ENCODE assay signal across 8 cellular contexts in genomic region chr6:11275598-11275997, GRCh38. TPM values are rescaled to one million over a fixed set of nuclear protein-coding genes. Genes with fewer than 3 reads are reported as not detected.
DNase-seq lines count a peak whose midpoint lies in the region; ATAC-seq and TF ChIP-seq lines count a peak whose summit lies in the region.

No MANE protein-coding gene starts in this region.

- no peak overlapping the region for H3K23ac ChIP-seq in mesenchymal stem cell (ENCODE audit: low read length in 2 of 2)

- no peak for TF ChIP-seq CTCF in GM13977 (IDR thresholded peaks at IDR 0.05; ENCODE audit: extremely low read depth, insufficient read depth, missing control alignments)
- no peak for TF ChIP-seq CTCF in epithelial cell of proximal tubule (conservative IDR thresholded peaks at IDR 0.05; ENCODE audit: low read depth, low read length)

- DNase-seq in GM13977 (ENCODE audit: low spot score) (peak; percentile 65), epithelial cell of proximal tubule (ENCODE audit: low read depth) (peak; percentile 93), occipital lobe (lab: John Stamatoyannopoulos, UW) (no peak), mesenchymal stem cell (no peak), KG1 (lab: John Stamatoyannopoulos, UW) (no peak)
- no peak for DNase-seq in effector CD4-positive, alpha-beta T cell

- H3K14ac ChIP-seq in mesenchymal stem cell (ENCODE audit: low read length in 2 of 2): no peak overlapping the region

- H4K8ac ChIP-seq in mesenchymal stem cell (ENCODE audit: low read length): no peak overlapping the region

- in situ Hi-C loops in GM13977 (cut with MboI; ENCODE audit: low pct_unique_long_range_greater_than_20kb, low sequenced_read_pairs, unreplicated experiment): no loop called here

- H3K36me3 ChIP-seq in mesenchymal stem cell (ENCODE audit: control insufficient read depth in 1 of 2, insufficient read depth in 2 of 2, low read depth in 1 of 2, low read length in 2 of 2): no peaks in the 10 kb centered on the region

- H3K4me3 ChIP-seq in epithelial cell of proximal tubule (ENCODE audit: low read depth, low read length) (no peak overlapping the region), mesenchymal stem cell (ENCODE audit: insufficient read depth in 1 of 2, low read depth in 1 of 2, low read length in 2 of 2) (no peak overlapping the region)

- H3K27ac ChIP-seq in mesenchymal stem cell (ENCODE audit: low read length, poor library complexity, severe bottlenecking): no peak overlapping the region

- ATAC-seq in GM21423 (IDR thresholded peaks at IDR 0.05; ENCODE audit: unreplicated experiment): peak; percentile 83
- peak; percentile 65 for ATAC-seq in HG03575 (IDR thresholded peaks at IDR 0.05; ENCODE audit: extremely low read depth, insufficient number of reproducible peaks, low FRiP score, unreplicated experiment)

- H3K79me1 ChIP-seq in mesenchymal stem cell (replicated peaks; ENCODE audit: low read length, poor library complexity, severe bottlenecking): no peaks in the 10 kb centered on the region

- no peaks in the 10 kb centered on the region for H3K27me3 ChIP-seq in mesenchymal stem cell (ENCODE audit: control insufficient read depth in 1 of 2, insufficient read depth in 1 of 2, low read length in 2 of 2)

- H3K4me2 ChIP-seq in mesenchymal stem cell (ENCODE audit: low read length, poor library complexity, severe bottlenecking): no peak overlapping the region

- no peak overlapping the region for H2BK12ac ChIP-seq in mesenchymal stem cell (ENCODE audit: low read length in 2 of 2)

- H3K18ac ChIP-seq in mesenchymal stem cell (ENCODE audit: low read depth in 1 of 2, low read length in 2 of 2): no peak overlapping the region

- no peak overlapping the region for H2AK5ac ChIP-seq in mesenchymal stem cell (ENCODE audit: low read length, severe bottlenecking)

- no peak overlapping the region for H2BK5ac ChIP-seq in mesenchymal stem cell (ENCODE audit: low read depth, low read length, poor library complexity, severe bottlenecking)

- no peaks in the 10 kb centered on the region for H3K9me3 ChIP-seq in mesenchymal stem cell (ENCODE audit: control insufficient read depth, low read length)

- no peak overlapping the region for H2BK120ac ChIP-seq in mesenchymal stem cell (ENCODE audit: low read depth, low read length)

- no peak overlapping the region for H2BK15ac ChIP-seq in mesenchymal stem cell (ENCODE audit: low read depth, poor library complexity, severe bottlenecking)

- H3K4ac ChIP-seq in mesenchymal stem cell (ENCODE audit: low read depth in 1 of 2, low read length in 2 of 2): no peak overlapping the region

- H4K91ac ChIP-seq in mesenchymal stem cell (ENCODE audit: low read length): no peak overlapping the region

- WGBS in mesenchymal stem cell: 85% methylated on average over 2 of the region's 4 CpGs

- no peak overlapping the region for H3K9ac ChIP-seq in mesenchymal stem cell (ENCODE audit: low read length)

- peaks cover 18% of the 10 kb centered on the region for H3K4me1 ChIP-seq in mesenchymal stem cell (ENCODE audit: control insufficient read depth, insufficient read depth, low read depth, low read length)

- H2AFZ ChIP-seq in mesenchymal stem cell (ENCODE audit: low read depth, low read length): no peak overlapping the region

RNA-seq across cellular contexts. Expression of gene NEDD9, which starts 43.1 kb away (rescaled TPM):
- total RNA-seq in epithelial cell of proximal tubule (21.7 and 35.1 TPM in 2 replicates), occipital lobe (19.2 TPM)
- 6.1 TPM for polyA plus RNA-seq in mesenchymal stem cell (2013, experiment 1 of 2)
- 6.1 TPM for polyA plus RNA-seq in mesenchymal stem cell (2013, experiment 2 of 2)

Comparison
In these comparisons a context has a peak if more than half of its experiments do, and no peak if none do; other contexts are left out.
1. DNase-seq: peak in GM13977 (single experiment) and epithelial cell of proximal tubule (single experiment); none in occipital lobe (single experiment), mesenchymal stem cell (single experiment), KG1 (single experiment) and effector CD4-positive, alpha-beta T cell (single experiment).